Comparison of ENCODE assay signal across 20 cellular contexts in the genomic region with DNA sequence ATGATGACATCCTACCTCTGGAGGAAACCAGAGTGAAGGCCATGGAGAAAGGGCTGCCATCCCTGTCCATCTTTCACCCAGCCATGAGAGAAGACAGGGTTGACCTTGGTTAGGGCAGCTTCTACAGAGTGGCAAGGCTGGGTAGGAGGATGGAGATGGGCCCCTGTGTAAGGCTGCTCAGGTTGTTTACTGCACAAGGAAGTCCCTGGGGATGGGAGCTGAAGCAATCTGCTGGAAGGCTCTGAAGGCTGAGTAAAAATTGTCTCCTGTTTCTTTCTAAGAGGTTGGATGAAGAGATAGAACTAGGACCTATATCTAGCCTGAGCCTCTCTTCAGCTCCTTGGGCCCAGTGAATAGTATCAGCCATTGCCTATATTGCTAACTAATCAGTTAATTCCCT. TPM values are rescaled to one million over a fixed set of nuclear protein-coding genes. Genes with fewer than 3 reads are reported as not detected.
"Had no signal": no experiment of that assay in that cellular context is flagged by ENCODE, and none has a peak within 500 bp of the region (broad histone marks: within the 10 kb centered on the region; RNA-seq: fewer than 3 reads in every experiment).

No MANE protein-coding gene starts in this region.

- H3K9me3 ChIP-seq: stomach, uterus had no signal

- H3K27me3 ChIP-seq: heart right ventricle, stomach, uterus had no signal

- DNase-seq: activated CD4-positive, alpha-beta memory T cell treated with anti-CD3 and anti-CD28 coated beads, Interleukin-2, amount 10 ng/mL, durations not matched to agents 7 days and 5 days; activated CD4-positive, alpha-beta T cell treated with anti-CD3 and anti-CD28 coated beads for 48 hours; activated gamma-delta T cell; activated naive CD4-positive, alpha-beta T cell treated with anti-CD3 and anti-CD28 coated beads, Interleukin-2, amount 50 U/mL, for 16 hours; activated naive CD8-positive, alpha-beta T cell treated with anti-CD3 and anti-CD28 coated beads, Interleukin-2, amount 50 U/mL, for 24 hours; anterior cingulate cortex; caudate nucleus; dermis blood vessel endothelial cell; effector memory CD4-positive, alpha-beta T cell; heart right ventricle; islet precursor cell; left cardiac atrium; right cardiac atrium; stimulated activated CD4-positive, alpha-beta T cell treated with anti-CD3 and anti-CD28 coated beads, Interleukin-1b, Interleukin-23, amount 100 ng/mL, for 48 hours; stomach; trophoblast cell; uterus had no signal

- H3K27ac ChIP-seq: heart right ventricle, parathyroid adenoma, skin epidermis, stomach, uterus had no signal

- H3K36me3 ChIP-seq: uterus had no signal

- H3K4me1 ChIP-seq: heart right ventricle, parathyroid adenoma, uterus had no signal

- H3K4me3 ChIP-seq: heart right ventricle, skin epidermis, stomach, uterus had no signal

- ATAC-seq: activated naive CD8-positive, alpha-beta T cell treated with anti-CD3 and anti-CD28 coated beads, Interleukin-2, amount 50 U/mL, for 24 hours; left cardiac atrium; right cardiac atrium had no signal

RNA-seq across cellular contexts. Expression of gene SH2D6, which starts 49.6 kb away (rescaled TPM):
- total RNA-seq: dermis blood vessel endothelial cell, lower leg skin, uterus had no signal
